Comparison of ENCODE assay signal across 9 cellular contexts in genomic region chr11:86066033-86066432, GRCh38. TPM values are rescaled to one million over a fixed set of nuclear protein-coding genes. Genes with fewer than 3 reads are reported as not detected.
DNase-seq lines count a peak whose midpoint lies in the region; ATAC-seq and TF ChIP-seq lines count a peak whose summit lies in the region.
"Had no signal": no experiment of that assay in that cellular context is flagged by ENCODE, and none has a peak within 500 bp of the region (broad histone marks: within the 10 kb centered on the region; RNA-seq: fewer than 3 reads in every experiment).

No MANE protein-coding gene starts in this region.

- H3K4me2 ChIP-seq in fibroblast of lung (ENCODE audit: extremely low read depth, insufficient read depth, low read length): peak overlapping the region; percentile 95

- peaks cover 11% of the 10 kb centered on the region for H4K20me1 ChIP-seq in fibroblast of lung (ENCODE audit: control insufficient read depth, extremely low read depth, insufficient read depth, low read length)

- intact Hi-C loops in sigmoid colon (cut with DNase I): loop anchor here (5.0 to 10.0 kb wide), 4 partner anchors 126 to 381 kb away; partner anchors contain the start of genes CCDC83, CCDC89 and HIKESHI

- H3K4me3 ChIP-seq in GM08714 (ENCODE audit: low read length) (peak overlapping the region; percentile 85; the same call in 1 of the 2 replicates), SK-N-MC (peak overlapping the region; percentile 85), fibroblast of lung (replicated peaks in 1 of 4; ENCODE audit: control extremely low read depth in 1 of 4, insufficient read depth in 1 of 4, low read depth in 3 of 4, low read length in 4 of 4) (peak overlapping the region; percentile 83 to 97 (median 85)), sigmoid colon (peak overlapping the region in 3 of 4 donors; percentile 88 to 95 (median 92))

- DNase-seq in SK-N-MC (ENCODE audit: low read depth, low spot score): no peak
- DNase-seq in fibroblast of lung (ENCODE audit: low read depth in 2 of 2): no peak
- no peak for DNase-seq in sigmoid colon
- DNase-seq in stimulated activated naive CD4-positive, alpha-beta T cell (lab: John Stamatoyannopoulos, UW): no peak
- no peak for DNase-seq in AG08395 (ENCODE audit: low spot score)
- DNase-seq in activated gamma-delta T cell (lab: John Stamatoyannopoulos, UW): no peak
- DNase-seq: NCI-H187 treated with DMSO at 0.1 percent for 48 hours had no signal

- H3K27me3 ChIP-seq in fibroblast of lung (ENCODE audit: control insufficient read depth, insufficient read depth, low read length): no peaks in the 10 kb centered on the region
- no peaks in the 10 kb centered on the region for H3K27me3 ChIP-seq in sigmoid colon

- H3K9ac ChIP-seq in SK-N-MC (ENCODE audit: insufficient read length): peak overlapping the region; percentile 82
- H3K9ac ChIP-seq in fibroblast of lung (ENCODE audit: insufficient read depth, low read length): peak overlapping the region; percentile 91

- peaks cover 79% of the 10 kb centered on the region for H3K79me2 ChIP-seq in fibroblast of lung (ENCODE audit: control insufficient read depth, insufficient read depth, low read length)

- H3K36me3 ChIP-seq in SK-N-MC (ENCODE audit: insufficient read depth, low read length) (peaks cover 7% of the 10 kb centered on the region), fibroblast of lung (ENCODE audit: control insufficient read depth, insufficient read depth, low read length) (no peaks in the 10 kb centered on the region), sigmoid colon (no peaks in the 10 kb centered on the region)

- 5 to 10% methylated on average over 3 of the region's 3 CpGs for WGBS in sigmoid colon, 2 donors

- TF ChIP-seq CTCF in fibroblast of lung (conservative IDR thresholded peaks at IDR 0.05 in 1 of 2, IDR thresholded peaks at IDR 0.05 in 1 of 2; ENCODE audit: low read depth in 1 of 2, low read length in 2 of 2): no peak
- no peak for TF ChIP-seq CTCF in sigmoid colon (IDR thresholded peaks at IDR 0.05)

- H3K27ac ChIP-seq in SK-N-MC (peak overlapping the region; percentile 30; the same call in 1 of the 2 replicates), fibroblast of lung (ENCODE audit: insufficient read depth, low read length) (peak overlapping the region; percentile 94), sigmoid colon (peak overlapping the region; percentile 95 to 99 (median 97))

- no peak for TF ChIP-seq POLR2A in sigmoid colon (IDR thresholded peaks at IDR 0.05)

- H3K4me1 ChIP-seq in fibroblast of lung (ENCODE audit: control insufficient read depth, extremely low read depth, insufficient read depth, low read length): peaks cover 18% of the 10 kb centered on the region
- H3K4me1 ChIP-seq in sigmoid colon: peaks cover 0 to 65% (median 45%) of the 10 kb centered on the region in 4 donors

- no peaks in the 10 kb centered on the region for H3K9me3 ChIP-seq in SK-N-MC (ENCODE audit: low read depth, low read length)
- H3K9me3 ChIP-seq in fibroblast of lung (ENCODE audit: control insufficient read depth, insufficient read depth, low read depth, low read length): no peaks in the 10 kb centered on the region
- no peaks in the 10 kb centered on the region for H3K9me3 ChIP-seq in sigmoid colon

- TF ChIP-seq EP300 in sigmoid colon (IDR thresholded peaks at IDR 0.05): no peak

- no peak overlapping the region for H2AFZ ChIP-seq in fibroblast of lung (ENCODE audit: low read length)

- ATAC-seq in GM19463 (IDR thresholded peaks at IDR 0.05; ENCODE audit: unreplicated experiment): no peak

RNA-seq across cellular contexts. Expression of gene PICALM, which starts 2.9 kb away (rescaled TPM):
- 263 and 291 TPM in 2 replicates for total RNA-seq in fibroblast of lung
- 264 and 322 TPM in 2 replicates for polyA plus RNA-seq in fibroblast of lung
- polyA plus RNA-seq in fibroblast of lung (2012): 149 and 165 TPM in 2 replicates
- polyA minus RNA-seq in fibroblast of lung (ENCODE audit: low replicate concordance): 183 and 218 TPM in 2 replicates
- 100 to 1,000 TPM; 213 to 250 (median 230) TPM for total RNA-seq in sigmoid colon
- polyA plus RNA-seq in sigmoid colon: 100 to 1,000 TPM in 1 of 3 donors, 10 to 100 TPM in 2; 55.3 to 100 (median 81.1) TPM

Comparison
In these comparisons a context has a peak if more than half of its experiments do, and no peak if none do; other contexts are left out.
1. H3K27ac ChIP-seq: peak in every context shown above with its lines; median percentile 97 in sigmoid colon; 94 in fibroblast of lung; 30 in SK-N-MC.